ENCODE assay signal across 13 cellular contexts in genomic region chr3:127639173-127640030, GRCh38. TPM values are rescaled to one million over a fixed set of nuclear protein-coding genes. Genes with fewer than 3 reads are reported as not detected.
DNase-seq lines count a peak whose midpoint lies in the region; ATAC-seq and TF ChIP-seq lines count a peak whose summit lies in the region.
"Had no signal": no experiment of that assay in that cellular context is flagged by ENCODE, and none has a peak within 500 bp of the region (broad histone marks: within the 10 kb centered on the region; RNA-seq: fewer than 3 reads in every experiment).

No MANE protein-coding gene starts in this region.

- H3K36me3 Mint-ChIP-seq in mesothelial cell of epicardium, result peaks cover under 1% of the 10 kb centered on the region

- no peak overlapping the region for H3K4me3 Mint-ChIP-seq in mesothelial cell of epicardium
- H3K4me3 Mint-ChIP-seq: activated naive CD8-positive, alpha-beta T cell; CD8-positive, alpha-beta memory T cell had no signal

- no peak overlapping the region for H3K27ac ChIP-seq in vagina
- H3K27ac ChIP-seq: pancreas had no signal

- peaks cover 4% of the 10 kb centered on the region for H3K27me3 Mint-ChIP-seq in mesothelial cell of epicardium (ENCODE audit: low read depth)

- no peaks in the 10 kb centered on the region for H3K9me3 Mint-ChIP-seq in mesothelial cell of epicardium
- H3K9me3 Mint-ChIP-seq: CD8-positive, alpha-beta memory T cell had no signal

- ATAC-seq in GM18517 (IDR thresholded peaks at IDR 0.05; ENCODE audit: unreplicated experiment), result no peak
- ATAC-seq: pancreas had no signal

- no peak for TF ChIP-seq CTCF in choroid plexus epithelial cell (conservative IDR thresholded peaks at IDR 0.05; ENCODE audit: low read depth, low read length)
- TF ChIP-seq CTCF in mesothelial cell of epicardium (IDR thresholded peaks at IDR 0.05; ENCODE audit: unreplicated experiment), result no peak
- TF ChIP-seq CTCF in vagina (IDR thresholded peaks at IDR 0.05), result no peak

- intact Hi-C loops in vagina (cut with DNase I), result no loop called here

- no peaks in the 10 kb centered on the region for H3K4me1 ChIP-seq in vagina
- H3K4me1 ChIP-seq: pancreas had no signal

- H3K36me3 ChIP-seq in vagina, result no peaks in the 10 kb centered on the region
- H3K36me3 ChIP-seq: pancreas had no signal

- TF ChIP-seq POLR2A in vagina (IDR thresholded peaks at IDR 0.05), result no peak

- no peaks in the 10 kb centered on the region for H3K9me3 ChIP-seq in vagina
- H3K9me3 ChIP-seq: pancreas had no signal

- DNase-seq in DMS79 treated with DMSO at 0.1 percent for 48 hours (lab: John Stamatoyannopoulos, UW), result peak; percentile 53
- DNase-seq in NCI-H2029 (lab: John Stamatoyannopoulos, UW), result peak; percentile 81
- peak; percentile 51 for DNase-seq in choroid plexus epithelial cell (ENCODE audit: low read depth)
- DNase-seq in mesothelial cell of epicardium (ENCODE audit: low spot score in 2 of 2, unreplicated experiment in 2 of 2), result no peak
- DNase-seq in vagina (ENCODE audit: extremely low spot score in 2 of 2), result no peak
- DNase-seq in NCI-H1436 treated with DMSO at 0.1 percent for 48 hours (lab: John Stamatoyannopoulos, UW), result no peak
- no peak for DNase-seq in NCI-H128 (lab: John Stamatoyannopoulos, UW; ENCODE audit: unreplicated experiment)
- DNase-seq: CD8-positive, alpha-beta memory T cell; hippocampal formation; KBM-7; pancreas had no signal

- no peak overlapping the region for H3K4me3 ChIP-seq in choroid plexus epithelial cell (ENCODE audit: low read depth, low read length)
- no peak overlapping the region for H3K4me3 ChIP-seq in vagina
- H3K4me3 ChIP-seq: pancreas had no signal

- H3K27ac Mint-ChIP-seq in mesothelial cell of epicardium, result peak overlapping the region; percentile 41
- H3K27ac Mint-ChIP-seq: activated naive CD8-positive, alpha-beta T cell had no signal

- peaks cover 6% of the 10 kb centered on the region for H3K4me1 Mint-ChIP-seq in mesothelial cell of epicardium

- no peaks in the 10 kb centered on the region for H3K27me3 ChIP-seq in vagina
- H3K27me3 ChIP-seq: pancreas had no signal

RNA-seq across cellular contexts. Expression of gene PODXL2, which starts 10.4 kb away (rescaled TPM):
- total RNA-seq in mesothelial cell of epicardium, result 25.5 to 29.7 TPM (median 27.1 TPM) in 3 replicates
- 2.9 TPM for total RNA-seq in vagina

RNA-seq across cellular contexts. Expression of gene ABTB1, which starts 33.4 kb away (rescaled TPM):
- 15.9 to 17.1 TPM (median 16.5 TPM) in 3 replicates for total RNA-seq in mesothelial cell of epicardium
- total RNA-seq in vagina, result 59.7 TPM

RNA-seq across cellular contexts. Expression of gene MCM2, which starts 41.2 kb away (rescaled TPM):
- 55.2 to 59.1 TPM (median 58.7 TPM) in 3 replicates for total RNA-seq in mesothelial cell of epicardium
- total RNA-seq in vagina, result 19.4 TPM

RNA-seq across cellular contexts. Expression of gene TPRA1, which starts 48.9 kb away (rescaled TPM):
- total RNA-seq in mesothelial cell of epicardium, result 37.2 to 39.0 TPM (median 37.2 TPM) in 3 replicates
- 54.0 TPM for total RNA-seq in vagina

Comparison
In these comparisons a context has a peak if more than half of its experiments do, and no peak if none do; other contexts are left out.
1. DNase-seq: peak in DMS79 treated with DMSO at 0.1 percent for 48 hours (single experiment), NCI-H2029 (single experiment) and choroid plexus epithelial cell (single experiment); none in mesothelial cell of epicardium (0 of 2), vagina (0 of 2), NCI-H1436 treated with DMSO at 0.1 percent for 48 hours (single experiment) and NCI-H128 (single experiment).